1 cellular context compared by ENCODE assay signal in genomic region chr17:74569001-74569391, GRCh38.
TF ChIP-seq lines count a peak whose summit lies in the region.

No MANE protein-coding gene starts in this region.

TF ChIP-seq in HEK293, 187 proteins besides CTCF, POLR2A, EP300 and RAD21 (continued from another document and continues in another):
- TF ChIP-seq TSHZ1 (tag by site-specific recombination; IDR thresholded peaks at IDR 0.05; ENCODE audit: borderline replicate concordance): no peak
- TF ChIP-seq KLF8 (tag by site-specific recombination; IDR thresholded peaks at IDR 0.05): no peak
- no peak for TF ChIP-seq REST (tag by site-specific recombination; IDR thresholded peaks at IDR 0.05)
- no peak for TF ChIP-seq ZNF416 (tag by site-specific recombination; IDR thresholded peaks at IDR 0.05)
- TF ChIP-seq ZNF292 (tag by site-specific recombination; IDR thresholded peaks at IDR 0.05; ENCODE audit: borderline replicate concordance, low read depth): no peak
- peak; percentile 6; the same call in 1 of the 2 replicates for TF ChIP-seq ZNF18 (tag by site-specific recombination; IDR thresholded peaks at IDR 0.05)
- no peak for TF ChIP-seq ZXDB (tag by site-specific recombination; IDR thresholded peaks at IDR 0.05)
- TF ChIP-seq ZNF692 (tag by site-specific recombination; IDR thresholded peaks at IDR 0.05): no peak
- TF ChIP-seq ZNF600 (tag by site-specific recombination; IDR thresholded peaks at IDR 0.05): no peak
- peak; percentile 84; the same call in 1 of the 2 replicates for TF ChIP-seq ZNF670 (tag by site-specific recombination; IDR thresholded peaks at IDR 0.05; ENCODE audit: low read depth)
- no peak for TF ChIP-seq ZNF837 (tag by site-specific recombination; IDR thresholded peaks at IDR 0.05)
- TF ChIP-seq HOXA7 (CRISPR knock-in tag; IDR thresholded peaks at IDR 0.05; ENCODE audit: borderline replicate concordance): no peak
- TF ChIP-seq ZNF488 (tag by site-specific recombination; IDR thresholded peaks at IDR 0.05): no peak; the same call in 1 of the 2 replicates
- TF ChIP-seq ZBTB10 (tag by site-specific recombination; IDR thresholded peaks at IDR 0.05): no peak
- no peak for TF ChIP-seq ZNF37A (tag by site-specific recombination; IDR thresholded peaks at IDR 0.05)
- TF ChIP-seq MYNN (tag by site-specific recombination; IDR thresholded peaks at IDR 0.05; ENCODE audit: borderline replicate concordance): no peak
- no peak for TF ChIP-seq ZNF624 (tag by site-specific recombination; IDR thresholded peaks at IDR 0.05)
- TF ChIP-seq ZBTB21 (tag by site-specific recombination; IDR thresholded peaks at IDR 0.05): no peak
- TF ChIP-seq GLI4 (tag by site-specific recombination; IDR thresholded peaks at IDR 0.05): no peak; the same call in none of the 2 replicates
- TF ChIP-seq ZNF174 (tag by site-specific recombination; IDR thresholded peaks at IDR 0.05): no peak
- no peak for TF ChIP-seq KLF10 (tag by site-specific recombination; IDR thresholded peaks at IDR 0.05)
- TF ChIP-seq ZNF140 (tag by site-specific recombination; IDR thresholded peaks at IDR 0.05): no peak
- TF ChIP-seq ZNF26 (tag by site-specific recombination; IDR thresholded peaks at IDR 0.05): 0 out of 2 replicates have a peak, but pooled peaks have one; percentile 14
- no peak for TF ChIP-seq SCRT2 (tag by site-specific recombination; IDR thresholded peaks at IDR 0.05)
- TF ChIP-seq ZNF704 (tag by site-specific recombination; IDR thresholded peaks at IDR 0.05): no peak
- no peak for TF ChIP-seq OSR2 (tag by site-specific recombination; IDR thresholded peaks at IDR 0.05)
- no peak for TF ChIP-seq ZNF311 (tag by site-specific recombination; IDR thresholded peaks at IDR 0.05; ENCODE audit: borderline replicate concordance)
- no peak for TF ChIP-seq ZNF214 (tag by site-specific recombination; IDR thresholded peaks at IDR 0.05; ENCODE audit: borderline replicate concordance)
- no peak for TF ChIP-seq ZNF248 (tag by site-specific recombination; IDR thresholded peaks at IDR 0.05)
- TF ChIP-seq ZNF155 (tag by site-specific recombination; IDR thresholded peaks at IDR 0.05): no peak
- no peak for TF ChIP-seq SP7 (tag by site-specific recombination; IDR thresholded peaks at IDR 0.05)
- no peak for TF ChIP-seq PATZ1 (tag by site-specific recombination; IDR thresholded peaks at IDR 0.05)
- TF ChIP-seq ZNF701 (tag by site-specific recombination; IDR thresholded peaks at IDR 0.05): no peak
- TF ChIP-seq BCL11B (tag by site-specific recombination; IDR thresholded peaks at IDR 0.05; ENCODE audit: low read depth): no peak
- TF ChIP-seq ZNF157 (tag by site-specific recombination; IDR thresholded peaks at IDR 0.05): no peak
- TF ChIP-seq ZBTB1 (tag by site-specific recombination; IDR thresholded peaks at IDR 0.05): no peak
- no peak for TF ChIP-seq ZNF610 (tag by site-specific recombination; IDR thresholded peaks at IDR 0.05; ENCODE audit: borderline replicate concordance)
- TF ChIP-seq BCL6B (tag by site-specific recombination; IDR thresholded peaks at IDR 0.05): no peak; the same call in 1 of the 2 replicates
- no peak for TF ChIP-seq ZNF626 (tag by site-specific recombination; IDR thresholded peaks at IDR 0.05)
- TF ChIP-seq ZFP3 (tag by site-specific recombination; IDR thresholded peaks at IDR 0.05; ENCODE audit: low read depth): no peak
- TF ChIP-seq ZNF23 (tag by site-specific recombination; IDR thresholded peaks at IDR 0.05; ENCODE audit: borderline replicate concordance): no peak
- no peak for TF ChIP-seq ZNF560 (tag by site-specific recombination; IDR thresholded peaks at IDR 0.05; ENCODE audit: borderline replicate concordance)
- no peak for TF ChIP-seq ZNF768 (tag by site-specific recombination; IDR thresholded peaks at IDR 0.05)
